31 cellular contexts compared by ENCODE assay signal in genomic region chrX:132406106-132406505, GRCh38.
"Had no signal": no experiment of that assay in that cellular context is flagged by ENCODE, and none has a peak within 500 bp of the region (broad histone marks: within the 10 kb centered on the region; RNA-seq: fewer than 3 reads in every experiment).

No MANE protein-coding gene starts in this region.

- H3K27me3 ChIP-seq: adrenal gland, body of pancreas had no signal

- H3K9me3 ChIP-seq: adrenal gland, body of pancreas, breast epithelium had no signal

- H3K4me3 Mint-ChIP-seq: activated CD4-positive, alpha-beta T cell treated with anti-CD3 and anti-CD28 coated beads for 36 hours; activated CD4-positive, alpha-beta T cell treated with anti-CD3 and anti-CD28 coated beads, Interleukin-2, amount 10 ng/mL, durations not matched to agents 7 days and 5 days; activated CD8-positive, alpha-beta T cell treated with anti-CD3 and anti-CD28 coated beads, Interleukin-2, amount 10 ng/mL, durations not matched to agents 7 days and 5 days; activated naive CD4-positive, alpha-beta T cell treated with anti-CD3 and anti-CD28 coated beads, Interleukin-2, amount 50 U/mL, for 24 hours; activated naive CD8-positive, alpha-beta T cell treated with anti-CD3 and anti-CD28 coated beads, Interleukin-2, amount 10 ng/mL, durations not matched to agents 7 days and 5 days; activated T-cell treated with anti-CD3 and anti-CD28 coated beads, Interleukin-2, amount 50 U/mL, for 24 hours had no signal

- DNase-seq: activated CD4-positive, alpha-beta T cell treated with anti-CD3 and anti-CD28 coated beads for 36 hours; activated CD4-positive, alpha-beta T cell treated with anti-CD3 and anti-CD28 coated beads, Interleukin-2, amount 10 ng/mL, durations not matched to agents 7 days and 5 days; activated CD4-positive, alpha-beta T cell treated with anti-CD3 and anti-CD28 coated beads, Interleukin-2, amount 50 U/mL, for 48 hours; activated CD8-positive, alpha-beta T cell treated with anti-CD3 and anti-CD28 coated beads, Interleukin-2, amount 10 ng/mL, durations not matched to agents 7 days and 5 days; activated gamma-delta T cell; activated naive CD4-positive, alpha-beta T cell treated with Interleukin-2 at 50 U/mL for 16 hours; activated naive CD8-positive, alpha-beta T cell treated with anti-CD3 and anti-CD28 coated beads, Interleukin-2, amount 10 ng/mL, durations not matched to agents 7 days and 5 days; activated T-cell treated with anti-CD3 and anti-CD28 coated beads, Interleukin-2, amount 50 U/mL, for 24 hours; adrenal gland; body of pancreas; cerebellar nuclear complex; cortex of kidney; MM.1S; MV-4-11; NCI-H1092; NCI-H1417 treated with DMSO at 0.1 percent for 48 hours; NCI-H187 treated with DMSO at 0.1 percent for 48 hours; NCI-H2081; NCI-H446 treated with DMSO at 0.1 percent for 48 hours; NCI-H526; NCI-H774; PC-3; SIG-M5 had no signal

- H3K4me1 ChIP-seq: adrenal gland, body of pancreas, breast epithelium had no signal

- H3K27ac ChIP-seq: adrenal gland, body of pancreas, breast epithelium, KMS-11, RWPE1, SK-N-MC had no signal

- ATAC-seq: activated CD4-positive, alpha-beta T cell treated with anti-CD3 and anti-CD28 coated beads for 36 hours; activated CD4-positive, CD25-positive, alpha-beta regulatory T cell treated with anti-CD3 and anti-CD28 coated beads, Interleukin-2, amount 50 U/mL, for 24 hours; activated CD8-positive, alpha-beta T cell treated with anti-CD3 and anti-CD28 coated beads, Interleukin-2, amount 10 ng/mL, durations not matched to agents 7 days and 5 days; body of pancreas; PC-3; Right ventricle myocardium inferior had no signal

- H3K4me3 ChIP-seq: adrenal gland, body of pancreas, breast epithelium, SK-N-MC had no signal

- H3K9me3 Mint-ChIP-seq: activated CD4-positive, alpha-beta T cell treated with anti-CD3 and anti-CD28 coated beads, Interleukin-2, amount 10 ng/mL, durations not matched to agents 7 days and 5 days; activated naive CD4-positive, alpha-beta T cell treated with anti-CD3 and anti-CD28 coated beads, Interleukin-2, amount 50 U/mL, for 24 hours; activated naive CD8-positive, alpha-beta T cell treated with anti-CD3 and anti-CD28 coated beads, Interleukin-2, amount 10 ng/mL, durations not matched to agents 7 days and 5 days; activated T-cell treated with anti-CD3 and anti-CD28 coated beads, Interleukin-2, amount 50 U/mL, for 24 hours; activated T-helper 2 cell treated with anti-CD3 and anti-CD28 coated beads, Interferon-gamma antibody, Interleukin-2, Interleukin-4, amounts not matched to agents 10 μg/mL and 5 μg/mL and 100 μg/mL, durations not matched to agents 14 hours and 24 hours and 36 hours had no signal

- H3K4me1 Mint-ChIP-seq: activated CD4-positive, alpha-beta T cell treated with anti-CD3 and anti-CD28 coated beads, Interleukin-2, amount 10 ng/mL, durations not matched to agents 7 days and 5 days; activated naive CD8-positive, alpha-beta T cell treated with anti-CD3 and anti-CD28 coated beads, Interleukin-2, amount 10 ng/mL, durations not matched to agents 7 days and 5 days had no signal

- H3K36me3 ChIP-seq: adrenal gland, breast epithelium had no signal

- H3K27ac Mint-ChIP-seq: activated CD4-positive, alpha-beta T cell treated with anti-CD3 and anti-CD28 coated beads for 36 hours; activated CD4-positive, alpha-beta T cell treated with anti-CD3 and anti-CD28 coated beads, Interleukin-2, amount 10 ng/mL, durations not matched to agents 7 days and 5 days; activated CD8-positive, alpha-beta T cell treated with anti-CD3 and anti-CD28 coated beads, Interleukin-2, amount 10 ng/mL, durations not matched to agents 7 days and 5 days; activated naive CD4-positive, alpha-beta T cell treated with anti-CD3 and anti-CD28 coated beads, Interleukin-2, amount 50 U/mL, for 24 hours; activated naive CD8-positive, alpha-beta T cell treated with anti-CD3 and anti-CD28 coated beads, Interleukin-2, amount 10 ng/mL, durations not matched to agents 7 days and 5 days; activated T-cell treated with anti-CD3 and anti-CD28 coated beads, Interleukin-2, amount 50 U/mL, for 24 hours; activated T-helper 2 cell treated with anti-CD3 and anti-CD28 coated beads, Interferon-gamma antibody, Interleukin-2, Interleukin-4, amounts not matched to agents 10 μg/mL and 5 μg/mL and 100 μg/mL, durations not matched to agents 14 hours and 24 hours and 36 hours had no signal

- H3K27me3 Mint-ChIP-seq: activated CD4-positive, alpha-beta T cell treated with anti-CD3 and anti-CD28 coated beads for 36 hours; activated CD4-positive, alpha-beta T cell treated with anti-CD3 and anti-CD28 coated beads, Interleukin-2, amount 10 ng/mL, durations not matched to agents 7 days and 5 days; activated naive CD4-positive, alpha-beta T cell treated with anti-CD3 and anti-CD28 coated beads, Interleukin-2, amount 50 U/mL, for 24 hours; activated naive CD8-positive, alpha-beta T cell treated with anti-CD3 and anti-CD28 coated beads, Interleukin-2, amount 10 ng/mL, durations not matched to agents 7 days and 5 days had no signal
